1 cellular context compared by ENCODE assay signal in genomic region chr6:26328265-26328844, GRCh38.
TF ChIP-seq lines count a peak whose summit lies in the region.

No MANE protein-coding gene starts in this region.

TF ChIP-seq in GM23338, 12 proteins besides CTCF, POLR2A, EP300 and RAD21 (continued from another document):
- TF ChIP-seq ETS1 (IDR thresholded peaks at IDR 0.05), result no peak
- TF ChIP-seq, protein P1, sequence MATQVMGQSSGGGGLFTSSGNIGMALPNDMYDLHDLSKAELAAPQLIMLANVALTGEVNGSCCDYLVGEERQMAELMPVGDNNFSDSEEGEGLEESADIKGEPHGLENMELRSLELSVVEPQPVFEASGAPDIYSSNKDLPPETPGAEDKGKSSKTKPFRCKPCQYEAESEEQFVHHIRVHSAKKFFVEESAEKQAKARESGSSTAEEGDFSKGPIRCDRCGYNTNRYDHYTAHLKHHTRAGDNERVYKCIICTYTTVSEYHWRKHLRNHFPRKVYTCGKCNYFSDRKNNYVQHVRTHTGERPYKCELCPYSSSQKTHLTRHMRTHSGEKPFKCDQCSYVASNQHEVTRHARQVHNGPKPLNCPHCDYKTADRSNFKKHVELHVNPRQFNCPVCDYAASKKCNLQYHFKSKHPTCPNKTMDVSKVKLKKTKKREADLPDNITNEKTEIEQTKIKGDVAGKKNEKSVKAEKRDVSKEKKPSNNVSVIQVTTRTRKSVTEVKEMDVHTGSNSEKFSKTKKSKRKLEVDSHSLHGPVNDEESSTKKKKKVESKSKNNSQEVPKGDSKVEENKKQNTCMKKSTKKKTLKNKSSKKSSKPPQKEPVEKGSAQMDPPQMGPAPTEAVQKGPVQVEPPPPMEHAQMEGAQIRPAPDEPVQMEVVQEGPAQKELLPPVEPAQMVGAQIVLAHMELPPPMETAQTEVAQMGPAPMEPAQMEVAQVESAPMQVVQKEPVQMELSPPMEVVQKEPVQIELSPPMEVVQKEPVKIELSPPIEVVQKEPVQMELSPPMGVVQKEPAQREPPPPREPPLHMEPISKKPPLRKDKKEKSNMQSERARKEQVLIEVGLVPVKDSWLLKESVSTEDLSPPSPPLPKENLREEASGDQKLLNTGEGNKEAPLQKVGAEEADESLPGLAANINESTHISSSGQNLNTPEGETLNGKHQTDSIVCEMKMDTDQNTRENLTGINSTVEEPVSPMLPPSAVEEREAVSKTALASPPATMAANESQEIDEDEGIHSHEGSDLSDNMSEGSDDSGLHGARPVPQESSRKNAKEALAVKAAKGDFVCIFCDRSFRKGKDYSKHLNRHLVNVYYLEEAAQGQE (IDR thresholded peaks at IDR 0.05; ENCODE audit: unreplicated experiment), result no peak
- no peak for TF ChIP-seq ZNF331 (CRISPR knock-in tag; IDR thresholded peaks at IDR 0.05; ENCODE audit: low read depth)
- TF ChIP-seq POLR2AphosphoS5 (IDR thresholded peaks at IDR 0.05; ENCODE audit: low read depth), result no peak
- no peak for TF ChIP-seq CREB1 (CRISPR knock-in tag; IDR thresholded peaks at IDR 0.05; ENCODE audit: low read depth)
- no peak for TF ChIP-seq EZH2phosphoT487 (IDR thresholded peaks at IDR 0.05; ENCODE audit: unreplicated experiment)
- no peak for TF ChIP-seq ZNF114 (CRISPR knock-in tag; IDR thresholded peaks at IDR 0.05)
- TF ChIP-seq EZH2 (IDR thresholded peaks at IDR 0.05; ENCODE audit: low read depth, unreplicated experiment), result no peak
- TF ChIP-seq JUNB (IDR thresholded peaks at IDR 0.05; ENCODE audit: unreplicated experiment), result no peak
